17 cellular contexts compared by ENCODE assay signal in genomic region chr16:50756466-50756865, GRCh38. TPM values are rescaled to one million over a fixed set of nuclear protein-coding genes. Genes with fewer than 3 reads are reported as not detected.
DNase-seq lines count a peak whose midpoint lies in the region; ATAC-seq and TF ChIP-seq lines count a peak whose summit lies in the region.
"Had no signal": no experiment of that assay in that cellular context is flagged by ENCODE, and none has a peak within 500 bp of the region (broad histone marks: within the 10 kb centered on the region; RNA-seq: fewer than 3 reads in every experiment).

No MANE protein-coding gene starts in this region.

- in situ Hi-C loops in brain microvascular endothelial cell (cut with HindIII; ENCODE audit: low pct_ligation_motif_present, low sequenced_read_pairs), result no loop called here

- H3K4me1 Mint-ChIP-seq in T-helper 2 cell treated with Interferon-gamma antibody and Interleukin-4, amounts not matched to agents 5 μg/mL and 100 μg/mL, for 36 hours (ENCODE audit: low read depth), result peaks cover 50% of the 10 kb centered on the region
- peaks cover 93% of the 10 kb centered on the region for H3K4me1 Mint-ChIP-seq in CD4-positive, alpha-beta T cell (ENCODE audit: low read depth)
- H3K4me1 Mint-ChIP-seq in activated T-helper 17 cell treated with anti-CD3 and anti-CD28 coated beads, Interleukin-2, amount 50 U/mL, for 72 hours, result peaks cover 52% of the 10 kb centered on the region
- peaks cover 32 to 81% (median 74%) of the 10 kb centered on the region in 4 donors for H3K4me1 Mint-ChIP-seq in naive thymus-derived CD8-positive, alpha-beta T cell

- H3K9me3 ChIP-seq in CD4-positive, alpha-beta T cell (ENCODE audit: control insufficient read depth, low read length), result no peaks in the 10 kb centered on the region
- no peaks in the 10 kb centered on the region for H3K9me3 ChIP-seq in testis
- H3K9me3 ChIP-seq: BLaER1 treated with 17β-estradiol and CSF1 and Interleukin-3, amounts not matched to agents 10 nM and 100 nM had no signal

- TF ChIP-seq CTCF in CD4-positive, alpha-beta T cell (IDR thresholded peaks at IDR 0.05), result no peak
- no peak for TF ChIP-seq CTCF in brain microvascular endothelial cell (IDR thresholded peaks at IDR 0.05; ENCODE audit: low read depth, low read length, missing control alignments)
- TF ChIP-seq CTCF in testis (IDR thresholded peaks at IDR 0.05), result no peak

- H3K27ac ChIP-seq in CD4-positive, alpha-beta T cell (ENCODE audit: low read depth, low read length), result no peak overlapping the region
- H3K27ac ChIP-seq in brain microvascular endothelial cell (no peak overlapping the region), testis (no peak overlapping the region)
- H3K27ac ChIP-seq: BLaER1 treated with 17β-estradiol and CSF1 and Interleukin-3, amounts not matched to agents 10 nM and 100 nM; HL-60 had no signal

- no peaks in the 10 kb centered on the region for H3K27me3 Mint-ChIP-seq in T-helper 2 cell treated with Interferon-gamma antibody and Interleukin-4, amounts not matched to agents 5 μg/mL and 100 μg/mL, for 36 hours (ENCODE audit: low read depth)
- no peaks in the 10 kb centered on the region for H3K27me3 Mint-ChIP-seq in CD4-positive, alpha-beta T cell
- no peaks in the 10 kb centered on the region for H3K27me3 Mint-ChIP-seq in activated T-helper 17 cell treated with anti-CD3 and anti-CD28 coated beads, Interleukin-2, amount 50 U/mL, for 72 hours
- H3K27me3 Mint-ChIP-seq in naive thymus-derived CD8-positive, alpha-beta T cell, result no peaks in the 10 kb centered on the region

- no peaks in the 10 kb centered on the region for H3K9me3 Mint-ChIP-seq in T-helper 2 cell treated with Interferon-gamma antibody and Interleukin-4, amounts not matched to agents 5 μg/mL and 100 μg/mL, for 36 hours
- H3K9me3 Mint-ChIP-seq in CD4-positive, alpha-beta T cell, result no peaks in the 10 kb centered on the region
- no peaks in the 10 kb centered on the region for H3K9me3 Mint-ChIP-seq in activated T-helper 17 cell treated with anti-CD3 and anti-CD28 coated beads, Interleukin-2, amount 50 U/mL, for 72 hours
- no peaks in the 10 kb centered on the region for H3K9me3 Mint-ChIP-seq in naive thymus-derived CD8-positive, alpha-beta T cell

- peak overlapping the region; percentile 10 for H3K4me3 Mint-ChIP-seq in T-helper 2 cell treated with Interferon-gamma antibody and Interleukin-4, amounts not matched to agents 5 μg/mL and 100 μg/mL, for 36 hours
- peak overlapping the region; percentile 60 for H3K4me3 Mint-ChIP-seq in CD4-positive, alpha-beta T cell
- peak overlapping the region; percentile 30 for H3K4me3 Mint-ChIP-seq in activated T-helper 17 cell treated with anti-CD3 and anti-CD28 coated beads, Interleukin-2, amount 50 U/mL, for 72 hours
- H3K4me3 Mint-ChIP-seq in naive thymus-derived CD8-positive, alpha-beta T cell, result peak overlapping the region in 7 of 10 donors; percentile 8 to 42 (median 28)

- H3K27me3 ChIP-seq in CD4-positive, alpha-beta T cell (ENCODE audit: control insufficient read depth, insufficient read depth, low read length), result no peaks in the 10 kb centered on the region
- H3K27me3 ChIP-seq in brain microvascular endothelial cell (replicated peaks) (no peaks in the 10 kb centered on the region), testis (no peaks in the 10 kb centered on the region)
- H3K27me3 ChIP-seq: BLaER1 treated with 17β-estradiol and CSF1 and Interleukin-3, amounts not matched to agents 10 nM and 100 nM had no signal

- no peak for ATAC-seq in CD4-positive, alpha-beta T cell (ENCODE audit: poor library complexity)
- no peak for ATAC-seq in activated T-helper 17 cell treated with anti-CD3 and anti-CD28 coated beads, Interleukin-2, amount 50 U/mL, for 72 hours (replicated peaks)
- ATAC-seq in naive thymus-derived CD8-positive, alpha-beta T cell, result no peak

- intact Hi-C loops in CD4-positive, alpha-beta T cell (cut with DNase I, micrococcal nuclease), result no loop called here
- intact Hi-C loops in testis (cut with DNase I; ENCODE audit: low total_unique reads), result no loop called here

- H3K36me3 ChIP-seq in brain microvascular endothelial cell (replicated peaks) (peaks cover 9% of the 10 kb centered on the region), testis (ENCODE audit: low read depth, missing control alignments) (no peaks in the 10 kb centered on the region)

- H3K4me3 ChIP-seq in brain microvascular endothelial cell (ENCODE audit: low read depth, low read length) (no peak overlapping the region), testis (no peak overlapping the region)
- H3K4me3 ChIP-seq: BLaER1 treated with 17β-estradiol and CSF1 and Interleukin-3, amounts not matched to agents 10 nM and 100 nM had no signal

- peaks cover 70% of the 10 kb centered on the region for H3K36me3 Mint-ChIP-seq in T-helper 2 cell treated with Interferon-gamma antibody and Interleukin-4, amounts not matched to agents 5 μg/mL and 100 μg/mL, for 36 hours (ENCODE audit: low read depth)
- peaks cover 92% of the 10 kb centered on the region for H3K36me3 Mint-ChIP-seq in CD4-positive, alpha-beta T cell (ENCODE audit: low read depth)
- H3K36me3 Mint-ChIP-seq in activated T-helper 17 cell treated with anti-CD3 and anti-CD28 coated beads, Interleukin-2, amount 50 U/mL, for 72 hours (ENCODE audit: low read depth), result peaks cover 96% of the 10 kb centered on the region
- H3K36me3 Mint-ChIP-seq in naive thymus-derived CD8-positive, alpha-beta T cell, result peaks cover 14 to 89% (median 19%) of the 10 kb centered on the region in 3 donors

- POLR2A ChIA-PET in CD4-positive, alpha-beta T cell (lab: Charles Lee), result interaction anchor here (1.1 to 1.4 kb wide), 2 partner anchors 10 to 24 kb away, joined by 4 to 6 read pairs; no protein-coding TSS in a partner anchor
- POLR2A ChIA-PET in naive thymus-derived CD8-positive, alpha-beta T cell (lab: Charles Lee), result no interaction called here

- TF ChIP-seq POLR2A in testis (IDR thresholded peaks at IDR 0.05), result no peak

- H3K4me1 ChIP-seq in testis, result no peaks in the 10 kb centered on the region

- CTCF ChIA-PET in CD4-positive, alpha-beta T cell (lab: Charles Lee), result interaction anchor here (0.9 to 1.2 kb wide), 2 partner anchors 10 to 91 kb away, joined by 3 to 4 read pairs; no protein-coding TSS in a partner anchor

- DNase-seq in T-helper 2 cell treated with Interferon-gamma antibody and Interleukin-4, amounts not matched to agents 5 μg/mL and 100 μg/mL, for 36 hours (ENCODE audit: low spot score), result no peak
- no peak for DNase-seq in T-helper 2 cell
- no peak for DNase-seq in CD4-positive, alpha-beta T cell
- DNase-seq in naive thymus-derived CD8-positive, alpha-beta T cell, result no peak
- no peak for DNase-seq in GOT3 (lab: John Stamatoyannopoulos, UW)
- no peak for DNase-seq in brain microvascular endothelial cell
- no peak for DNase-seq in testis
- DNase-seq: MV-4-11, NCI-H1417 treated with DMSO at 0.1 percent for 48 hours, NCI-H2029 treated with DMSO at 0.1 percent for 48 hours, NCI-H2227 treated with DMSO at 0.1 percent for 48 hours, NCI-H524 treated with DMSO at 0.1 percent for 48 hours, OCI-M1, RPMI8226 had no signal

- no peak overlapping the region for H3K27ac Mint-ChIP-seq in T-helper 2 cell treated with Interferon-gamma antibody and Interleukin-4, amounts not matched to agents 5 μg/mL and 100 μg/mL, for 36 hours
- H3K27ac Mint-ChIP-seq in CD4-positive, alpha-beta T cell, result peak overlapping the region; percentile 53
- H3K27ac Mint-ChIP-seq in activated T-helper 17 cell treated with anti-CD3 and anti-CD28 coated beads, Interleukin-2, amount 50 U/mL, for 72 hours, result no peak overlapping the region
- peak overlapping the region in 3 of 10 donors; percentile 4 to 27 (median 24) for H3K27ac Mint-ChIP-seq in naive thymus-derived CD8-positive, alpha-beta T cell

- 80 to 85% methylated on average over 3 of the region's 3 CpGs for WGBS in testis, 2 donors

RNA-seq across cellular contexts. Expression of gene CYLD, which starts 14.6 kb away (rescaled TPM):
- 100 to 1,000 TPM; 360 to 373 TPM for total RNA-seq in CD4-positive, alpha-beta T cell
- 100 to 1,000 TPM; 112 to 130 TPM for total RNA-seq in activated T-helper 17 cell treated with anti-CD3 and anti-CD28 coated beads, Interleukin-2, amount 50 U/mL, for 72 hours
- total RNA-seq in naive thymus-derived CD8-positive, alpha-beta T cell, result 100 to 1,000 TPM; 195 to 203 TPM
- 100 to 1,000 TPM; 106 to 131 (median 107) TPM for polyA plus RNA-seq in naive thymus-derived CD8-positive, alpha-beta T cell
- total RNA-seq in testis, result 10 to 100 TPM; 37.4 to 48.4 TPM
- 89.3 TPM for polyA plus RNA-seq in testis (ENCODE audit: insufficient read depth, low read depth, low replicate concordance)

Comparison
In these comparisons a context has a peak if more than half of its experiments do, and no peak if none do; other contexts are left out.
1. H3K4me3 Mint-ChIP-seq: peak in every context shown above with its lines; median percentile 60 in CD4-positive, alpha-beta T cell; 30 in activated T-helper 17 cell treated with anti-CD3 and anti-CD28 coated beads, Interleukin-2, amount 50 U/mL, for 72 hours; 28 in naive thymus-derived CD8-positive, alpha-beta T cell; 10 in T-helper 2 cell treated with Interferon-gamma antibody and Interleukin-4, amounts not matched to agents 5 μg/mL and 100 μg/mL, for 36 hours.